8 cellular contexts compared by ENCODE assay signal in the genomic region with DNA sequence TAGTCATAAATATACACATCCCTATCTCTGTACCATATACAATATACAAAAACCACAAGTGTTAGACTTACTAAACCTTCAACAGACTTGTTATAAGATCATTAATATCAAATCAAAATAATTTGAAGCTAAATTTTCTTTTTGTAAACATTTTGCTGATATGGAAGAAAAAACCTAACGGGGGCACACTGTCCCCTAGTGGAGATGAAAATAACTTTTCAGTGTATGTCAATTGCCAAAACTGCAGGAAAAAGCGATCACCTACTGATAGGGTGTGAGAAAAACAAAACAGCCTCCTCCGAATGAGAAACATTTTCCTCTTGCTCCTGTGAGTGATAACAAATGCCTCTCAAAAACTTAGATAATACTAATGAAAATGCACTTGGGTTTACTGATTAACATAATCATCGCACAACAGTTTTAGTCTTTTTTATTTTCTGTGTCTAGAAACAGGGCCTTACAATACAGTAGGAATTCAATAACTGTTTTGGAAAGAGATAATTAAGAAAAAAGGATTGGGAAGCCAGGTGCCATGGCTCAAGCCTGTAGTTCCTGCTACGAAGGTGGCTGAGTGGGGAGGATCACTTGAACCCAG.
DNase-seq lines count a peak whose midpoint lies in the region; ATAC-seq, FAIRE-seq and TF ChIP-seq lines count a peak whose summit lies in the region.

No MANE protein-coding gene starts in this region.

- H3K9me3 ChIP-seq in HepG2 (ENCODE audit: low read length): no peaks in the 10 kb centered on the region; the same call in 1 of the 2 replicates

- H3K9ac ChIP-seq in HepG2 (ENCODE audit: insufficient read depth, low read depth, low read length): no peak overlapping the region

- no peak for TF ChIP-seq POLR2A in HepG2 (IDR thresholded peaks at IDR 0.05; ENCODE audit: insufficient read depth in 1 of 2, low read depth in 2 of 2, low read length in 2 of 2)

- H3K4me3 ChIP-seq in astrocyte of the cerebellum (ENCODE audit: low read depth, low read length) (no peak overlapping the region), HepG2 (replicated peaks in 1 of 3; ENCODE audit: insufficient read depth in 1 of 3, low read depth in 2 of 3, low read length in 3 of 3) (no peak overlapping the region)

- no peak overlapping the region for H3K4me2 ChIP-seq in HepG2 (ENCODE audit: low read depth, low read length)

- no peak for TF ChIP-seq RAD21 in HepG2 (CRISPR knock-in tag; IDR thresholded peaks at IDR 0.05)

- in situ Hi-C loops in astrocyte of the cerebellum (cut with HindIII; ENCODE audit: low sequenced_read_pairs): loop anchor here (25.0 kb wide), 1 partner anchor 464 kb away; no protein-coding TSS in a partner anchor
- in situ Hi-C loops in HepG2 (cut with HindIII; ENCODE audit: extremely low pct_ligation_motif_present, low pct_unique_long_range_greater_than_20kb): no loop called here

- no peaks in the 10 kb centered on the region for H3K4me1 ChIP-seq in HepG2 (ENCODE audit: insufficient read depth, low read length)

- H3K27ac ChIP-seq in HepG2 (ENCODE audit: extremely low read length, insufficient read depth, low read length): no peak overlapping the region

- BruUV-seq in HepG2 (replicated peaks; lab: Mats Ljungman, UMichigan): no TSS peak

- no peaks in the 10 kb centered on the region for H3K36me3 ChIP-seq in HepG2 (replicated peaks in 1 of 2; ENCODE audit: control insufficient read depth in 1 of 2, insufficient read depth in 2 of 2, low read length in 2 of 2)

- POLR2A ChIA-PET in HepG2 (lab: Yijun Ruan, JAX): no interaction called here
- POLR2A ChIA-PET in activated CD4-positive, alpha-beta memory T cell treated with anti-CD3 and anti-CD28 coated beads, Interleukin-2, amount 10 ng/mL, durations not matched to agents 7 days and 5 days (lab: Charles Lee): no interaction called here

- intact Hi-C loops in HepG2 (cut with micrococcal nuclease; ENCODE audit: unreplicated experiment): loop anchor here (1.0 kb wide), 1 partner anchor 20 kb away; no protein-coding TSS in a partner anchor

- CTCF ChIA-PET in HepG2 (lab: Yijun Ruan, JAX; ENCODE audit: low intra/inter-chr PET ratio, low total read pairs): interaction anchor here (0.8 kb wide), 1 partner anchor 21 kb away, joined by 3 read pairs; no protein-coding TSS in a partner anchor
- CTCF ChIA-PET in activated CD4-positive, alpha-beta memory T cell treated with anti-CD3 and anti-CD28 coated beads, Interleukin-2, amount 10 ng/mL, durations not matched to agents 7 days and 5 days (lab: Charles Lee): interaction anchor here (0.9 to 1.7 kb wide), 2 partner anchors 21 to 466 kb away, joined by 3 to 5 read pairs; no protein-coding TSS in a partner anchor

- peak; percentile 40 for DNase-seq in COLO829 (ENCODE audit: low spot score)
- DNase-seq in HT-29 (ENCODE audit: low spot score): peak; percentile 78
- DNase-seq in astrocyte of the cerebellum (ENCODE audit: low read depth): no peak
- no peak for DNase-seq in HepG2 (ENCODE audit: low spot score)
- no peak for DNase-seq in activated CD4-positive, alpha-beta memory T cell treated with anti-CD3 and anti-CD28 coated beads, Interleukin-2, amount 10 ng/mL, durations not matched to agents 7 days and 5 days
- DNase-seq in NCI-H226: no peak

- WGBS in HepG2 (ENCODE audit: low lambda C conversion rate): 25% methylated on average over 5 of the region's 5 CpGs

- H3K9me3 Mint-ChIP-seq in activated CD4-positive, alpha-beta memory T cell treated with anti-CD3 and anti-CD28 coated beads, Interleukin-2, amount 10 ng/mL, durations not matched to agents 7 days and 5 days: no peaks in the 10 kb centered on the region

- TF ChIP-seq EP300 in HepG2 (IDR thresholded peaks at IDR 0.05; ENCODE audit: low read depth in 2 of 2, low read length in 2 of 2) (no peak), HepG2 (CRISPR knock-in tag; IDR thresholded peaks at IDR 0.05; ENCODE audit: borderline replicate concordance) (no peak)

- H3K27ac Mint-ChIP-seq in activated CD4-positive, alpha-beta memory T cell treated with anti-CD3 and anti-CD28 coated beads, Interleukin-2, amount 10 ng/mL, durations not matched to agents 7 days and 5 days: no peak overlapping the region

- H3K79me2 ChIP-seq in HepG2 (ENCODE audit: insufficient read depth, low read length): no peaks in the 10 kb centered on the region

- H3K36me3 Mint-ChIP-seq in activated CD4-positive, alpha-beta memory T cell treated with anti-CD3 and anti-CD28 coated beads, Interleukin-2, amount 10 ng/mL, durations not matched to agents 7 days and 5 days (ENCODE audit: low read depth): no peaks in the 10 kb centered on the region

- ATAC-seq in HepG2 (no peak; the same call in 2 of the 3 replicates), HG02678 (IDR thresholded peaks at IDR 0.05; ENCODE audit: unreplicated experiment) (no peak), GM21529 (IDR thresholded peaks at IDR 0.05; ENCODE audit: unreplicated experiment) (no peak)

- H3K27me3 Mint-ChIP-seq in activated CD4-positive, alpha-beta memory T cell treated with anti-CD3 and anti-CD28 coated beads, Interleukin-2, amount 10 ng/mL, durations not matched to agents 7 days and 5 days: no peaks in the 10 kb centered on the region

- H3K27me3 ChIP-seq in HepG2 (ENCODE audit: control insufficient read depth in 1 of 2, insufficient read depth in 2 of 2, low read length in 2 of 2): no peaks in the 10 kb centered on the region

- TF ChIP-seq CTCF in astrocyte of the cerebellum (IDR thresholded peaks at IDR 0.05; ENCODE audit: low read depth, low read length, missing control alignments) (peak; percentile 75), HepG2 (CRISPR knock-in tag; IDR thresholded peaks at IDR 0.05) (0 out of 2 replicates have a peak, but pooled peaks have one; percentile 17)

- no peak overlapping the region for H2AFZ ChIP-seq in HepG2 (ENCODE audit: low read length)

- FAIRE-seq in HepG2 (lab: Jason Lieb, UNC): no peak

- no peaks in the 10 kb centered on the region for H4K20me1 ChIP-seq in HepG2 (ENCODE audit: insufficient read depth, low read length)

- no peaks in the 10 kb centered on the region for H3K4me1 Mint-ChIP-seq in activated CD4-positive, alpha-beta memory T cell treated with anti-CD3 and anti-CD28 coated beads, Interleukin-2, amount 10 ng/mL, durations not matched to agents 7 days and 5 days

- H3K4me3 Mint-ChIP-seq in activated CD4-positive, alpha-beta memory T cell treated with anti-CD3 and anti-CD28 coated beads, Interleukin-2, amount 10 ng/mL, durations not matched to agents 7 days and 5 days: no peak overlapping the region

TF ChIP-seq in HepG2, 621 proteins besides CTCF, POLR2A, EP300 and RAD21:
- TF ChIP-seq MAFF (IDR thresholded peaks at IDR 0.05; ENCODE audit: low read depth, low read length) (peak; percentile 49), STAG1 (CRISPR knock-in tag; IDR thresholded peaks at IDR 0.05) (peak; percentile 13; the same call in 1 of the 2 replicates), GFI1 (CRISPR knock-in tag; IDR thresholded peaks at IDR 0.05; ENCODE audit: borderline replicate concordance) (no peak), MAFK (conservative IDR thresholded peaks at IDR 0.05 in 1 of 2, IDR thresholded peaks at IDR 0.05 in 1 of 2; ENCODE audit: low read length in 2 of 2) (peak; percentile 62 to 63), ZMYM4 (CRISPR knock-in tag; IDR thresholded peaks at IDR 0.05) (no peak)

Comparison
In these comparisons a context has a peak if more than half of its experiments do, and no peak if none do; other contexts are left out.
1. DNase-seq: peak in COLO829 (single experiment) and HT-29 (single experiment); none in astrocyte of the cerebellum (single experiment), HepG2 (single experiment), activated CD4-positive, alpha-beta memory T cell treated with anti-CD3 and anti-CD28 coated beads, Interleukin-2, amount 10 ng/mL, durations not matched to agents 7 days and 5 days (single experiment) and NCI-H226 (single experiment).